1 cellular context compared by ENCODE assay signal in genomic region chr15:88465633-88466219, GRCh38.
TF ChIP-seq lines count a peak whose summit lies in the region.

No MANE protein-coding gene starts in this region.

TF ChIP-seq in HepG2, 621 proteins besides CTCF, POLR2A, EP300 and RAD21 (continued from another document and continues in another):
- no peak for TF ChIP-seq PREB (CRISPR knock-in tag; IDR thresholded peaks at IDR 0.05)
- TF ChIP-seq ZC3H4 (CRISPR knock-in tag; IDR thresholded peaks at IDR 0.05; ENCODE audit: borderline replicate concordance), result peak; percentile 58; the same call in 1 of the 2 replicates
- TF ChIP-seq ATM (IDR thresholded peaks at IDR 0.05; ENCODE audit: borderline replicate concordance), result no peak
- TF ChIP-seq SIX4 (CRISPR knock-in tag; IDR thresholded peaks at IDR 0.05), result 0 out of 2 replicates have a peak, but pooled peaks have one; percentile 21
- TF ChIP-seq HNRNPUL1 (IDR thresholded peaks at IDR 0.05; ENCODE audit: low read depth, low read length), result no peak
- TF ChIP-seq HNF1A (IDR thresholded peaks at IDR 0.05; ENCODE audit: low read depth), result no peak
- TF ChIP-seq HNF1A (CRISPR knock-in tag; IDR thresholded peaks at IDR 0.05; ENCODE audit: borderline replicate concordance), result peak; percentile 70; the same call in 1 of the 2 replicates
- no peak for TF ChIP-seq ZNF7 (CRISPR knock-in tag; IDR thresholded peaks at IDR 0.05)
- 0 out of 2 replicates have a peak, but pooled peaks have one; percentile 27 for TF ChIP-seq RFXAP (CRISPR knock-in tag; IDR thresholded peaks at IDR 0.05; ENCODE audit: borderline replicate concordance)
- TF ChIP-seq ZNF724P (CRISPR knock-in tag; IDR thresholded peaks at IDR 0.05; ENCODE audit: borderline replicate concordance), result no peak
- no peak for TF ChIP-seq AKNA (CRISPR knock-in tag; IDR thresholded peaks at IDR 0.05; ENCODE audit: borderline replicate concordance)
- peak; percentile 85; the same call in 1 of the 2 replicates for TF ChIP-seq MEIS1 (CRISPR knock-in tag; IDR thresholded peaks at IDR 0.05; ENCODE audit: borderline replicate concordance)
- TF ChIP-seq MTA1 (CRISPR knock-in tag; IDR thresholded peaks at IDR 0.05; ENCODE audit: borderline replicate concordance), result no peak
- 0 out of 2 replicates have a peak, but pooled peaks have one; percentile 36 for TF ChIP-seq SATB2 (CRISPR knock-in tag; IDR thresholded peaks at IDR 0.05)
- TF ChIP-seq MAFF (IDR thresholded peaks at IDR 0.05; ENCODE audit: low read depth, low read length), result peak; percentile 83
- TF ChIP-seq PHB2 (IDR thresholded peaks at IDR 0.05; ENCODE audit: partially characterized antibody), result no peak
- TF ChIP-seq ZNF460 (CRISPR knock-in tag; IDR thresholded peaks at IDR 0.05; ENCODE audit: borderline replicate concordance), result no peak
- peak; percentile 53; the same call in 1 of the 2 replicates for TF ChIP-seq MLX (CRISPR knock-in tag; IDR thresholded peaks at IDR 0.05)
- no peak for TF ChIP-seq KLF12 (CRISPR knock-in tag; IDR thresholded peaks at IDR 0.05; ENCODE audit: borderline replicate concordance)
- no peak for TF ChIP-seq ATF5 (CRISPR knock-in tag; IDR thresholded peaks at IDR 0.05; ENCODE audit: low read depth)
- no peak for TF ChIP-seq TEAD2 (CRISPR knock-in tag; IDR thresholded peaks at IDR 0.05)
- TF ChIP-seq ZMYM4 (CRISPR knock-in tag; IDR thresholded peaks at IDR 0.05), result peak; percentile 65
- no peak for TF ChIP-seq ZNF678 (CRISPR knock-in tag; IDR thresholded peaks at IDR 0.05)
- no peak for TF ChIP-seq SALL2 (CRISPR knock-in tag; IDR thresholded peaks at IDR 0.05)
- no peak for TF ChIP-seq ZHX2 (IDR thresholded peaks at IDR 0.05; ENCODE audit: low read depth)
- TF ChIP-seq ZHX2 (CRISPR knock-in tag; IDR thresholded peaks at IDR 0.05; ENCODE audit: borderline replicate concordance), result no peak
- no peak for TF ChIP-seq REXO4 (CRISPR knock-in tag; IDR thresholded peaks at IDR 0.05; ENCODE audit: borderline replicate concordance)
- TF ChIP-seq ATF2 (CRISPR knock-in tag; IDR thresholded peaks at IDR 0.05), result peak; percentile 63; the same call in 1 of the 2 replicates
- TF ChIP-seq ZSCAN22 (CRISPR knock-in tag; IDR thresholded peaks at IDR 0.05), result 0 out of 2 replicates have a peak, but pooled peaks have one; percentile 15
- no peak for TF ChIP-seq KLF15 (CRISPR knock-in tag; IDR thresholded peaks at IDR 0.05; ENCODE audit: borderline replicate concordance)
- peak; percentile 59 for TF ChIP-seq TBL1XR1 (IDR thresholded peaks at IDR 0.05; ENCODE audit: borderline replicate concordance, low read length, partially characterized antibody)
- TF ChIP-seq ZNF451 (CRISPR knock-in tag; IDR thresholded peaks at IDR 0.05), result no peak
- TF ChIP-seq ZNF33B (CRISPR knock-in tag; IDR thresholded peaks at IDR 0.05), result no peak
- TF ChIP-seq ZNF687 (CRISPR knock-in tag; IDR thresholded peaks at IDR 0.05), result no peak
- TF ChIP-seq ESRRA (CRISPR knock-in tag; IDR thresholded peaks at IDR 0.05; ENCODE audit: low read depth), result peak; percentile 96
